8 cellular contexts compared by ENCODE assay signal in the genomic region with DNA sequence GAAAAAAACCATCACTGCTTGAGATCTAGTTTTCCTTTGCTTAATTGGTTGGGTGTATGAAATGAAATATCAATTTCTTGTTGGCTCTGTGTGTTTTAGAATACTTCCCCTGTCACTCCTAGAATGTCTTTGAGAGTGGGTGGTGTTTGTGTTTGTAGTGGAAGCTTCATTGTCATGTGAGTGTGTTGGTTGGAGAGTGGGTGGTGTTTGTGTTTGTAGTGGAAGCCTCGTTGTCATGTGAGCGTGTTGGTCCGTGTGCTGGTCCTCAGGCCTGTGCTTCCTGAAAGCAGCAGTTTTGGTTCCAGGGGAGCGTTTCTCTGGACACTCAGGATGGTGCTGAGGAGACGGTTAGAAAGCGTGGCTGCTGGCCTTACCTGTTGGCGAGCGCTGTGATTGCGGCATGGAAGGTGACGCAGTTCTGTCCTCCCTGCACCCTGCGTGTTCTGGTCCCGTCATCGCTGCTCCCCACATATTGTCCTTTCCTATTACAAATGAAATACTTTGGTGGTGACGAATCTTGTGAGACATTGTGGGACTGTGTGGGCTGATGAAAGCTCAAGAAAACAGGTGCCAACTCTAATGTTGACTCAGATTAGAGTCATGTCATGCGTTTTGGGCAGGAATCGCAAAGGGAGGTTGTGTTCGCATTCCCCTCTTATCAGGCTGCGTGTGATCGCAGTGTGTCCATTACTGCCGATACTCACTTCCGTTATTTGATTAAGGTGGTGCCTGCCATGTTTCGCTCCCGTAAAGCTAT. TPM values are rescaled to one million over a fixed set of nuclear protein-coding genes. Genes with fewer than 3 reads are reported as not detected.
DNase-seq lines count a peak whose midpoint lies in the region; ATAC-seq and TF ChIP-seq lines count a peak whose summit lies in the region.

No MANE protein-coding gene starts in this region.

- H3K36me3 Mint-ChIP-seq in natural killer cell, result peaks cover 16% of the 10 kb centered on the region

- no peak for ATAC-seq in natural killer cell
- ATAC-seq in HG03045 (IDR thresholded peaks at IDR 0.05; ENCODE audit: unreplicated experiment), result no peak
- no peak for ATAC-seq in HG03135 (IDR thresholded peaks at IDR 0.05; ENCODE audit: unreplicated experiment)
- ATAC-seq in HG02588 (IDR thresholded peaks at IDR 0.05; ENCODE audit: unreplicated experiment), result no peak

- H3K27me3 Mint-ChIP-seq in natural killer cell (ENCODE audit: low read depth in 2 of 2), result no peaks in the 10 kb centered on the region

- peak; percentile 98 for DNase-seq in A172 (ENCODE audit: low spot score)
- DNase-seq in SJCRH30, result peak; percentile 47 to 66
- DNase-seq in breast epithelium (ENCODE audit: low spot score in 2 of 2), result peak in 1 of 2 donors; percentile 38
- DNase-seq in natural killer cell, result no peak
- no peak for DNase-seq in NOMO-1 (lab: John Stamatoyannopoulos, UW; ENCODE audit: unreplicated experiment in 2 of 2)

- H3K9me3 Mint-ChIP-seq in natural killer cell, result no peaks in the 10 kb centered on the region

- H3K9me3 ChIP-seq in SJCRH30 (replicated peaks), result no peaks in the 10 kb centered on the region
- no peaks in the 10 kb centered on the region for H3K9me3 ChIP-seq in breast epithelium

- TF ChIP-seq CTCF in breast epithelium (IDR thresholded peaks at IDR 0.05) (no peak), natural killer cell (IDR thresholded peaks at IDR 0.05) (no peak)

- intact Hi-C loops in breast epithelium (cut with DNase I; ENCODE audit: low total_unique reads) (no loop called here), natural killer cell (cut with micrococcal nuclease) (no loop called here)

- H3K4me1 ChIP-seq in SJCRH30 (peaks cover 17% of the 10 kb centered on the region), breast epithelium (peaks cover 0 to 4% of the 10 kb centered on the region in 2 donors)

- H3K36me3 ChIP-seq in SJCRH30 (peaks cover 65% of the 10 kb centered on the region), breast epithelium (no peaks in the 10 kb centered on the region)

- H3K27ac ChIP-seq in SJCRH30 (peak overlapping the region; percentile 69), breast epithelium (peak overlapping the region; percentile 72 to 80)

- H3K27me3 ChIP-seq in SJCRH30 (no peaks in the 10 kb centered on the region), breast epithelium (no peaks in the 10 kb centered on the region)

- no peak overlapping the region for H3K4me3 Mint-ChIP-seq in natural killer cell

- peaks cover 58 to 71% of the 10 kb centered on the region in 2 donors for H3K4me1 Mint-ChIP-seq in natural killer cell

- no peak for TF ChIP-seq POLR2A in breast epithelium (IDR thresholded peaks at IDR 0.05)

- H3K27ac Mint-ChIP-seq in natural killer cell, result peak overlapping the region; percentile 39 to 62

- H3K4me3 ChIP-seq in SJCRH30 (no peak overlapping the region), breast epithelium (peak overlapping the region in 1 of 3 donors; percentile 34)

RNA-seq across cellular contexts. Expression of gene ASB1, which starts 12.5 kb away (rescaled TPM):
- total RNA-seq in A172 (2014; rRNA removed; shearing (Covaris generic)), result 43.2 and 46.8 TPM in 2 replicates
- total RNA-seq in SJCRH30 (2014; rRNA removed; shearing (Covaris generic)), result 43.8 and 46.9 TPM in 2 replicates
- total RNA-seq in breast epithelium (10 to 100 TPM; 11.2 to 18.7 (median 18.4) TPM), natural killer cell (10 to 100 TPM; 38.3 to 47.5 (median 38.9) TPM)

Comparison
In these comparisons a context has a peak if more than half of its experiments do, and no peak if none do; other contexts are left out.
1. DNase-seq: peak in A172 (single experiment) and SJCRH30 (2 of 2); none in natural killer cell (single experiment) and NOMO-1 (0 of 2).